In the genomic region with DNA sequence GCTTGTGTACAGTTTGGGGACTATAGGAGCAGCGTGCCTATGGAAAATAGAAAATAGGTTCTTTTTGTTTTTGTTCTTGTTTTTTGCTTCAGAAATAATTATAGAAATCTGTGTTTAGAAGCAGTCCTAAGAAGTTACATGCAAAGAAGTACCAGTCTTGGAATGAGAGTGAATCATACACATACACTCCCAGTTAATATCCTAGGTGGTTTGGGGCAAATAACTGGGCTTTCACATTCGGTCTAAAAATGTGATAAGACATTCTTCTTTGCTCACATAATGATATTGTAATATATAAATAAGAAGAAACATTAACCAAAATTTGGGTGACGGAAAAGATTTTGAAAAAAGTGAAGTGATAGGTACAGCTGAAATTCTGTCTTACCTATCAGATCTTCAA, we compare ENCODE assay signal across 1 cellular context.
TF ChIP-seq lines count a peak whose summit lies in the region.

No MANE protein-coding gene starts in this region.

TF ChIP-seq in IMR-90, 13 proteins besides CTCF, POLR2A, EP300 and RAD21:
- TF ChIP-seq USF2 (IDR thresholded peaks at IDR 0.05; ENCODE audit: low read depth, low read length) = no peak
- no peak for TF ChIP-seq MAZ (IDR thresholded peaks at IDR 0.05; ENCODE audit: borderline replicate concordance, low read depth, low read length)
- TF ChIP-seq, protein P1, sequence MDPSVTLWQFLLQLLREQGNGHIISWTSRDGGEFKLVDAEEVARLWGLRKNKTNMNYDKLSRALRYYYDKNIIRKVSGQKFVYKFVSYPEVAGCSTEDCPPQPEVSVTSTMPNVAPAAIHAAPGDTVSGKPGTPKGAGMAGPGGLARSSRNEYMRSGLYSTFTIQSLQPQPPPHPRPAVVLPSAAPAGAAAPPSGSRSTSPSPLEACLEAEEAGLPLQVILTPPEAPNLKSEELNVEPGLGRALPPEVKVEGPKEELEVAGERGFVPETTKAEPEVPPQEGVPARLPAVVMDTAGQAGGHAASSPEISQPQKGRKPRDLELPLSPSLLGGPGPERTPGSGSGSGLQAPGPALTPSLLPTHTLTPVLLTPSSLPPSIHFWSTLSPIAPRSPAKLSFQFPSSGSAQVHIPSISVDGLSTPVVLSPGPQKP (IDR thresholded peaks at IDR 0.05; ENCODE audit: borderline replicate concordance, low read depth, low read length) = no peak
- no peak for TF ChIP-seq NFE2L2 (IDR thresholded peaks at IDR 0.05; ENCODE audit: low read depth, low read length)
- no peak for TF ChIP-seq FOS (IDR thresholded peaks at IDR 0.05; ENCODE audit: low read depth, low read length)
- no peak for TF ChIP-seq MXI1 (IDR thresholded peaks at IDR 0.05; ENCODE audit: borderline replicate concordance, low read depth, low read length)
- no peak for TF ChIP-seq RFX5 (IDR thresholded peaks at IDR 0.05; ENCODE audit: low read depth, low read length)
- TF ChIP-seq SMC3 (IDR thresholded peaks at IDR 0.05; ENCODE audit: low read depth, low read length) = no peak
